Comparison of ENCODE assay signal across 16 cellular contexts in the genomic region with DNA sequence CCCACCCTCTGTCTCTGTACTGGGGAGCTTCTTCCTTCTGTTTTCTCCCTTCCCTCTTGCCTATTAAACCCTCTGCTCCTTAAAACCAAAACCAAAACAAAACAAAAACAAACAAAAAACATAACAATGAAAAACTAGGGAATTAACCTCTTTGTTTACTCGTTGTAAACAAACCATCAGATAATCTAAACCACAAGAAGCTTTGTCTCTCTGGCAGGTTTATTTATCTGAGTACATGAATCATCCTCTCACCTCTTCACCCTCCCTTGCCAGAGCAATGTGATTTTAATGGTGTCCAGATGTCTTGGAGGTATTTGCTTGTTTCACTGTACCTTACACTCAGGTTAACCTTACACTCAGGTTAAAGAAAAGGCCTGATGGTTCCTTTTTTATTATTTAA.
DNase-seq lines count a peak whose midpoint lies in the region; ATAC-seq and TF ChIP-seq lines count a peak whose summit lies in the region.
"Had no signal": no experiment of that assay in that cellular context is flagged by ENCODE, and none has a peak within 500 bp of the region (broad histone marks: within the 10 kb centered on the region; RNA-seq: fewer than 3 reads in every experiment).

No MANE protein-coding gene starts in this region.

- peak; percentile 48 for ATAC-seq in SK-N-SH treated with all-trans-retinoic acid at 6 μM for 48 hours
- ATAC-seq: HCT116 had no signal

- no peak overlapping the region for H3K27ac ChIP-seq in caudate nucleus (ENCODE audit: low read depth, low read length)
- H3K27ac ChIP-seq: ascending aorta, epithelial cell of prostate had no signal

- DNase-seq in EL (peak; percentile 24), NCI-H146 (lab: John Stamatoyannopoulos, UW) (peak; percentile 16), renal cortical epithelial cell (ENCODE audit: low read depth) (peak; percentile 41), Kasumi-1 (lab: John Stamatoyannopoulos, UW) (no peak), caudate nucleus (lab: John Stamatoyannopoulos, UW) (no peak)
- DNase-seq in stimulated activated CD4-positive, alpha-beta T cell treated with anti-CD3 and anti-CD28 coated beads, Interleukin-1b, Interleukin-23, amount 100 ng/mL, for 48 hours, result no peak
- DNase-seq: activated B cell treated with CpG ODN at 0.5 μM for 24 hours; activated gamma-delta T cell treated with Interleukin-2 at 50 U/mL for 16 hours; islet precursor cell; occipital lobe; OCI-M1; stimulated activated CD4-positive, alpha-beta T cell treated with anti-CD3 and anti-CD28 coated beads, Interleukin-4, amount 100 ng/mL, for 4 hours had no signal

TF ChIP-seq in SK-N-SH treated with all-trans-retinoic acid at 6 μM for 48 hours, 23 proteins besides CTCF, POLR2A, EP300 and RAD21:
- no peak for TF ChIP-seq BACH2 (CRISPR knock-in tag; IDR thresholded peaks at IDR 0.05; ENCODE audit: borderline replicate concordance)
- no peak for TF ChIP-seq OSR1 (CRISPR knock-in tag; IDR thresholded peaks at IDR 0.05)

Comparison
In these comparisons a context has a peak if more than half of its experiments do, and no peak if none do; other contexts are left out.
1. DNase-seq: peak in EL (single experiment), NCI-H146 (single experiment) and renal cortical epithelial cell (single experiment); none in stimulated activated CD4-positive, alpha-beta T cell treated with anti-CD3 and anti-CD28 coated beads, Interleukin-1b, Interleukin-23, amount 100 ng/mL, for 48 hours (single experiment), Kasumi-1 (0 of 2) and caudate nucleus (0 of 61).